ENCODE assay signal across 2 cellular contexts in the genomic region with DNA sequence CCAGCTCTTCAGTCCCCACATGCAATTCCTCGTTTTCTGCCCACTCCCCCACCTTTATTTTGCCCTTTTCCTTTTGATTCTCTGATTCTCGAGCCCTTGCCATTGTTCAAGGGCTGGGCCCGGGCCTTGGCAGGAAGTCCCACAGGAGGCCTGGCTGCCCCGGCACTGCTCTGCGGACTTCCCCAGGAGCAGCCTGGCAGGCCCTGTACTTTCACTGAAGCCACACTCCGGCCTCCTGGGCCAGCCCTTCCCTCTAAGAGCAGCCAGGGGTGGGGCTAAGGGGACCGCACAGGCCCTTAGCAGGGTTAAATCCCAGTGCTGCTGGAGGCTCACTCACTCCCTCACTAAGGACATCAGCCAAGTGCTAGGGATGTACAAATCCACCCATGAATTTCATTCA.
A peak's percentile ranks its signal among the peaks of the same experiment; 100 is the strongest.
TF ChIP-seq lines count a peak whose summit lies in the region.

No MANE protein-coding gene starts in this region.

TF ChIP-seq in liver, 16 proteins besides CTCF, POLR2A, EP300 and RAD21 (continued from another document):
- TF ChIP-seq, protein P1, sequence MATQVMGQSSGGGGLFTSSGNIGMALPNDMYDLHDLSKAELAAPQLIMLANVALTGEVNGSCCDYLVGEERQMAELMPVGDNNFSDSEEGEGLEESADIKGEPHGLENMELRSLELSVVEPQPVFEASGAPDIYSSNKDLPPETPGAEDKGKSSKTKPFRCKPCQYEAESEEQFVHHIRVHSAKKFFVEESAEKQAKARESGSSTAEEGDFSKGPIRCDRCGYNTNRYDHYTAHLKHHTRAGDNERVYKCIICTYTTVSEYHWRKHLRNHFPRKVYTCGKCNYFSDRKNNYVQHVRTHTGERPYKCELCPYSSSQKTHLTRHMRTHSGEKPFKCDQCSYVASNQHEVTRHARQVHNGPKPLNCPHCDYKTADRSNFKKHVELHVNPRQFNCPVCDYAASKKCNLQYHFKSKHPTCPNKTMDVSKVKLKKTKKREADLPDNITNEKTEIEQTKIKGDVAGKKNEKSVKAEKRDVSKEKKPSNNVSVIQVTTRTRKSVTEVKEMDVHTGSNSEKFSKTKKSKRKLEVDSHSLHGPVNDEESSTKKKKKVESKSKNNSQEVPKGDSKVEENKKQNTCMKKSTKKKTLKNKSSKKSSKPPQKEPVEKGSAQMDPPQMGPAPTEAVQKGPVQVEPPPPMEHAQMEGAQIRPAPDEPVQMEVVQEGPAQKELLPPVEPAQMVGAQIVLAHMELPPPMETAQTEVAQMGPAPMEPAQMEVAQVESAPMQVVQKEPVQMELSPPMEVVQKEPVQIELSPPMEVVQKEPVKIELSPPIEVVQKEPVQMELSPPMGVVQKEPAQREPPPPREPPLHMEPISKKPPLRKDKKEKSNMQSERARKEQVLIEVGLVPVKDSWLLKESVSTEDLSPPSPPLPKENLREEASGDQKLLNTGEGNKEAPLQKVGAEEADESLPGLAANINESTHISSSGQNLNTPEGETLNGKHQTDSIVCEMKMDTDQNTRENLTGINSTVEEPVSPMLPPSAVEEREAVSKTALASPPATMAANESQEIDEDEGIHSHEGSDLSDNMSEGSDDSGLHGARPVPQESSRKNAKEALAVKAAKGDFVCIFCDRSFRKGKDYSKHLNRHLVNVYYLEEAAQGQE (IDR thresholded peaks at IDR 0.05) = no peak
- TF ChIP-seq NR2F2 (IDR thresholded peaks at IDR 0.05) (peak; percentile 37), JUND (IDR thresholded peaks at IDR 0.05) (no peak)
TF ChIP-seq in liver: peak in this region for 1.

TF ChIP-seq in HepG2, 621 proteins besides CTCF, POLR2A, EP300 and RAD21 (continued from another document):
- TF ChIP-seq, protein P2, sequence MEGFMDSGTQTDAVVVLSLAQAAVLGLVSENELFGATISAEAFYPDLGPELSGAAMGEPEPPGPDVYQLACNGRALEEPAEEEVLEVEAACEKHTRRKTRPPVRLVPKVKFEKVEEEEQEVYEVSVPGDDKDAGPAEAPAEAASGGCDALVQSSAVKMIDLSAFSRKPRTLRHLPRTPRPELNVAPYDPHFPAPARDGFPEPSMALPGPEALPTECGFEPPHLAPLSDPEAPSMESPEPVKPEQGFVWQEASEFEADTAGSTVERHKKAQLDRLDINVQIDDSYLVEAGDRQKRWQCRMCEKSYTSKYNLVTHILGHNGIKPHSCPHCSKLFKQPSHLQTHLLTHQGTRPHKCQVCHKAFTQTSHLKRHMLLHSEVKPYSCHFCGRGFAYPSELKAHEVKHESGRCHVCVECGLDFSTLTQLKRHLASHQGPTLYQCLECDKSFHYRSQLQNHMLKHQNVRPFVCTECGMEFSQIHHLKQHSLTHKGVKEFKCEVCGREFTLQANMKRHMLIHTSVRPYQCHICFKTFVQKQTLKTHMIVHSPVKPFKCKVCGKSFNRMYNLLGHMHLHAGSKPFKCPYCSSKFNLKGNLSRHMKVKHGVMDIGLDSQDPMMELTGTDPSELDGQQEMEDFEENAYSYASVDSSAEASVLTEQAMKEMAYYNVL (CRISPR knock-in tag; IDR thresholded peaks at IDR 0.05; ENCODE audit: borderline replicate concordance) = no peak
- TF ChIP-seq NKX3-1 (CRISPR knock-in tag; IDR thresholded peaks at IDR 0.05) (no peak), ZFP62 (CRISPR knock-in tag; IDR thresholded peaks at IDR 0.05) (no peak), NR2F2 (IDR thresholded peaks at IDR 0.05; ENCODE audit: borderline replicate concordance, low read depth) (no peak), MAZ (IDR thresholded peaks at IDR 0.05; ENCODE audit: borderline replicate concordance, low read depth, low read length) (no peak), MAZ (CRISPR knock-in tag; IDR thresholded peaks at IDR 0.05; ENCODE audit: low read depth) (no peak), ZNF598 (CRISPR knock-in tag; IDR thresholded peaks at IDR 0.05; ENCODE audit: borderline replicate concordance) (no peak), PREB (CRISPR knock-in tag; IDR thresholded peaks at IDR 0.05) (no peak), ZNF317 (CRISPR knock-in tag; IDR thresholded peaks at IDR 0.05) (no peak), ZFP1 (CRISPR knock-in tag; IDR thresholded peaks at IDR 0.05) (no peak)
- TF ChIP-seq, protein P3, sequence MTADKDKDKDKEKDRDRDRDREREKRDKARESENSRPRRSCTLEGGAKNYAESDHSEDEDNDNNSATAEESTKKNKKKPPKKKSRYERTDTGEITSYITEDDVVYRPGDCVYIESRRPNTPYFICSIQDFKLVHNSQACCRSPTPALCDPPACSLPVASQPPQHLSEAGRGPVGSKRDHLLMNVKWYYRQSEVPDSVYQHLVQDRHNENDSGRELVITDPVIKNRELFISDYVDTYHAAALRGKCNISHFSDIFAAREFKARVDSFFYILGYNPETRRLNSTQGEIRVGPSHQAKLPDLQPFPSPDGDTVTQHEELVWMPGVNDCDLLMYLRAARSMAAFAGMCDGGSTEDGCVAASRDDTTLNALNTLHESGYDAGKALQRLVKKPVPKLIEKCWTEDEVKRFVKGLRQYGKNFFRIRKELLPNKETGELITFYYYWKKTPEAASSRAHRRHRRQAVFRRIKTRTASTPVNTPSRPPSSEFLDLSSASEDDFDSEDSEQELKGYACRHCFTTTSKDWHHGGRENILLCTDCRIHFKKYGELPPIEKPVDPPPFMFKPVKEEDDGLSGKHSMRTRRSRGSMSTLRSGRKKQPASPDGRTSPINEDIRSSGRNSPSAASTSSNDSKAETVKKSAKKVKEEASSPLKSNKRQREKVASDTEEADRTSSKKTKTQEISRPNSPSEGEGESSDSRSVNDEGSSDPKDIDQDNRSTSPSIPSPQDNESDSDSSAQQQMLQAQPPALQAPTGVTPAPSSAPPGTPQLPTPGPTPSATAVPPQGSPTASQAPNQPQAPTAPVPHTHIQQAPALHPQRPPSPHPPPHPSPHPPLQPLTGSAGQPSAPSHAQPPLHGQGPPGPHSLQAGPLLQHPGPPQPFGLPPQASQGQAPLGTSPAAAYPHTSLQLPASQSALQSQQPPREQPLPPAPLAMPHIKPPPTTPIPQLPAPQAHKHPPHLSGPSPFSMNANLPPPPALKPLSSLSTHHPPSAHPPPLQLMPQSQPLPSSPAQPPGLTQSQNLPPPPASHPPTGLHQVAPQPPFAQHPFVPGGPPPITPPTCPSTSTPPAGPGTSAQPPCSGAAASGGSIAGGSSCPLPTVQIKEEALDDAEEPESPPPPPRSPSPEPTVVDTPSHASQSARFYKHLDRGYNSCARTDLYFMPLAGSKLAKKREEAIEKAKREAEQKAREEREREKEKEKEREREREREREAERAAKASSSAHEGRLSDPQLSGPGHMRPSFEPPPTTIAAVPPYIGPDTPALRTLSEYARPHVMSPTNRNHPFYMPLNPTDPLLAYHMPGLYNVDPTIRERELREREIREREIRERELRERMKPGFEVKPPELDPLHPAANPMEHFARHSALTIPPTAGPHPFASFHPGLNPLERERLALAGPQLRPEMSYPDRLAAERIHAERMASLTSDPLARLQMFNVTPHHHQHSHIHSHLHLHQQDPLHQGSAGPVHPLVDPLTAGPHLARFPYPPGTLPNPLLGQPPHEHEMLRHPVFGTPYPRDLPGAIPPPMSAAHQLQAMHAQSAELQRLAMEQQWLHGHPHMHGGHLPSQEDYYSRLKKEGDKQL (CRISPR knock-in tag; IDR thresholded peaks at IDR 0.05; ENCODE audit: low read depth) = no peak
